21 cellular contexts compared by ENCODE assay signal in the genomic region with DNA sequence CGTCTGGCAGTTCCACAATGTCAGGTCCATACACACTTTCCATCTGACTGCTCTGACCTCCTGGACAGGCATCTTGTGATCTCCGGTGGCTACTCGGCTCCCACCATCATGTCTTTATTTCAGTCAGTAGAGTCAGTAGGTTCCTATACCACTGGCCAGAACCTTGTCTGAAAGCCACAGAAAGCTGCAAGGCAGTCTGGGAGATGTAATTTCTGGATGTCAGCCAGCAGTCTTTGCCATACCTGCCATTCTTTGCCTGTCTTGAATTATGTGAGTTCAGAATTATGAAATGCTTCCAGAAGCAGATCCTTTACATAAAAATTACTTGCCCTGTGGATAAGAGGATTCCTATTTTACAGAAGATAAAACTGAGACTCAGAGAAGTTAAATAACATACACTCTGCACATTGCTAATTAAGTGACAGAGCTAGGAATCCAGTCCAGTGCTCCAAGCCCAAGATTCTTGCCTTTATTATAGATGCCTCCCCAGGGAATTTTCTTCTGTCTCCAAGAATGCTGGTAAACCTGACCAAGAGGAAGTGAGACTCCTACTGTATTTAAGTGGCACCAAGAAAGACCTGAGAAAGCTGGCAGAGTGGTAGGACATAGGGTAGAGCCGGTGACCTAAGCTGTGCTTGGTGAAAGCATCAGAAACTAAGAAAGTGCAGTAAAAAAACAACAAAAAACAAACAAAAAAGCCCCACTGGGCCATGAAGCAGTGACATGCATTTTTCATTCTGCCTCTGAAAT.
"Had no signal": no experiment of that assay in that cellular context is flagged by ENCODE, and none has a peak within 500 bp of the region (broad histone marks: within the 10 kb centered on the region; RNA-seq: fewer than 3 reads in every experiment).

No MANE protein-coding gene starts in this region.

- H3K4me1 ChIP-seq: ascending aorta, prostate gland, thyroid gland had no signal

- H3K36me3 ChIP-seq: ascending aorta, heart right ventricle, ovary, prostate gland, thyroid gland had no signal

- H3K27ac ChIP-seq: ascending aorta, coronary artery, heart right ventricle, ovary, prostate gland, thyroid gland had no signal

- DNase-seq: activated CD4-positive, alpha-beta T cell treated with anti-CD3 and anti-CD28 coated beads for 1 hour; activated CD4-positive, alpha-beta T cell treated with anti-CD3 and anti-CD28 coated beads, Interleukin-2, amount 50 U/mL, for 1 hour; activated CD8-positive, alpha-beta T cell treated with anti-CD3 and anti-CD28 coated beads, Interleukin-2, amount 10 ng/mL, durations not matched to agents 7 days and 5 days; activated gamma-delta T cell; activated naive CD4-positive, alpha-beta T cell treated with anti-CD3 and anti-CD28 coated beads, Interleukin-2, amount 50 U/mL, for 16 hours; foreskin fibroblast; heart right ventricle; left colon; ovary; stimulated activated CD4-positive, alpha-beta T cell treated with anti-CD3 and anti-CD28 coated beads, Interleukin-4, amount 100 ng/mL, for 24 hours; stimulated activated naive CD8-positive, alpha-beta T cell treated with anti-CD3 and anti-CD28 coated beads, Interleukin-15, Interleukin-2, amounts not matched to agents 100 U/mL and 50 U/mL, for 24 hours; substantia nigra; thyroid gland had no signal

- H3K27ac Mint-ChIP-seq: activated CD8-positive, alpha-beta T cell treated with anti-CD3 and anti-CD28 coated beads, Interleukin-2, amount 10 ng/mL, durations not matched to agents 7 days and 5 days; activated T-helper 1 cell treated with anti-CD3 and anti-CD28 coated beads, Interleukin-12 subunit alpha, Interleukin-12 subunit beta, Interleukin-2, Interleukin-4 antibody, amounts not matched to agents 30 ng/mL and 10 ng/mL and 1 ng/mL, durations not matched to agents 14 hours and 24 hours and 36 hours; memory B cell; natural killer cell treated with Interleukin-12 subunit alpha and Interleukin-12 subunit beta and Interleukin-15 and Interleukin-18, amount 100 ng/mL, for 72 hours; T-helper 2 cell treated with Interferon-gamma antibody and Interleukin-4, amounts not matched to agents 5 μg/mL and 100 μg/mL, for 36 hours had no signal

- H3K4me3 ChIP-seq: ascending aorta, coronary artery, heart right ventricle, ovary, prostate gland, thyroid gland had no signal

- H3K4me3 Mint-ChIP-seq: activated CD8-positive, alpha-beta T cell treated with anti-CD3 and anti-CD28 coated beads, Interleukin-2, amount 10 ng/mL, durations not matched to agents 7 days and 5 days; activated T-helper 1 cell treated with anti-CD3 and anti-CD28 coated beads, Interleukin-12 subunit alpha, Interleukin-12 subunit beta, Interleukin-2, Interleukin-4 antibody, amounts not matched to agents 30 ng/mL and 10 ng/mL and 1 ng/mL, durations not matched to agents 14 hours and 24 hours and 36 hours; memory B cell; natural killer cell treated with Interleukin-12 subunit alpha and Interleukin-12 subunit beta and Interleukin-15 and Interleukin-18, amount 100 ng/mL, for 72 hours; T-helper 2 cell treated with Interferon-gamma antibody and Interleukin-4, amounts not matched to agents 5 μg/mL and 100 μg/mL, for 36 hours had no signal

- FAIRE-seq: keratinocyte had no signal

- H3K4me1 Mint-ChIP-seq: memory B cell had no signal

- H3K9me3 Mint-ChIP-seq: natural killer cell treated with Interleukin-12 subunit alpha and Interleukin-12 subunit beta and Interleukin-15 and Interleukin-18, amount 100 ng/mL, for 72 hours; T-helper 2 cell treated with Interferon-gamma antibody and Interleukin-4, amounts not matched to agents 5 μg/mL and 100 μg/mL, for 36 hours had no signal

- H3K9me3 ChIP-seq: ovary, prostate gland, thyroid gland had no signal

- H3K27me3 ChIP-seq: ascending aorta, heart right ventricle, ovary, thyroid gland had no signal

- ATAC-seq: activated CD8-positive, alpha-beta T cell treated with anti-CD3 and anti-CD28 coated beads, Interleukin-2, amount 10 ng/mL, durations not matched to agents 7 days and 5 days; heart right ventricle; left colon; natural killer cell treated with Interleukin-12 subunit alpha and Interleukin-12 subunit beta and Interleukin-15 and Interleukin-18, amount 100 ng/mL, for 72 hours; stimulated activated naive CD8-positive, alpha-beta T cell treated with anti-CD3 and anti-CD28 coated beads, Interleukin-15, Interleukin-2, amounts not matched to agents 100 U/mL and 50 U/mL, for 24 hours had no signal
